Comparison of ENCODE assay signal across 27 cellular contexts in genomic region chr3:47409688-47410416, GRCh38.
"Had no signal": no experiment of that assay in that cellular context is flagged by ENCODE, and none has a peak within 500 bp of the region (broad histone marks: within the 10 kb centered on the region; RNA-seq: fewer than 3 reads in every experiment).

No MANE protein-coding gene starts in this region.

- H3K9me3 ChIP-seq: gastroesophageal sphincter, neutrophil, pancreas, psoas muscle, right atrium auricular region, spleen, thyroid gland had no signal

- H3K27me3 ChIP-seq: gastroesophageal sphincter, neutrophil, pancreas, right atrium auricular region, spleen, thyroid gland had no signal

- H3K4me3 Mint-ChIP-seq: activated T-cell treated with anti-CD3 and anti-CD28 coated beads, Interleukin-2, amount 50 U/mL, for 24 hours; activated T-helper 17 cell treated with anti-CD3 and anti-CD28 coated beads, Interleukin-2, amount 50 U/mL, for 72 hours; endodermal cell; memory B cell; natural killer cell treated with Interleukin-12 subunit alpha and Interleukin-12 subunit beta and Interleukin-15 and Interleukin-18, amount 100 ng/mL, for 72 hours; WTC11 had no signal

- H3K4me3 ChIP-seq: gastroesophageal sphincter, pancreas, psoas muscle, right atrium auricular region, spleen, thyroid gland had no signal

- H3K4me1 ChIP-seq: psoas muscle had no signal

- H3K4me1 Mint-ChIP-seq: activated T-helper 17 cell treated with anti-CD3 and anti-CD28 coated beads, Interleukin-2, amount 50 U/mL, for 72 hours; endodermal cell; WTC11 had no signal

- ATAC-seq: activated T-helper 17 cell treated with anti-CD3 and anti-CD28 coated beads, Interleukin-2, amount 50 U/mL, for 72 hours; gastroesophageal sphincter; natural killer cell treated with Interleukin-12 subunit alpha and Interleukin-12 subunit beta and Interleukin-15 and Interleukin-18, amount 100 ng/mL, for 72 hours; pancreas; psoas muscle; WTC11 had no signal

- H3K27me3 Mint-ChIP-seq: activated T-cell treated with anti-CD3 and anti-CD28 coated beads, Interleukin-2, amount 50 U/mL, for 24 hours; activated T-helper 17 cell treated with anti-CD3 and anti-CD28 coated beads, Interleukin-2, amount 50 U/mL, for 72 hours; memory B cell; natural killer cell treated with Interleukin-12 subunit alpha and Interleukin-12 subunit beta and Interleukin-15 and Interleukin-18, amount 100 ng/mL, for 72 hours had no signal

- H3K27ac ChIP-seq: epithelial cell of prostate, gastroesophageal sphincter, neutrophil, pancreas, psoas muscle, right atrium auricular region, spleen, thyroid gland had no signal

- H3K9me3 Mint-ChIP-seq: activated T-cell treated with anti-CD3 and anti-CD28 coated beads, Interleukin-2, amount 50 U/mL, for 24 hours; activated T-helper 17 cell treated with anti-CD3 and anti-CD28 coated beads, Interleukin-2, amount 50 U/mL, for 72 hours; endodermal cell; memory B cell; natural killer cell treated with Interleukin-12 subunit alpha and Interleukin-12 subunit beta and Interleukin-15 and Interleukin-18, amount 100 ng/mL, for 72 hours; WTC11 had no signal

- DNase-seq: activated CD4-positive, alpha-beta T cell treated with anti-CD3 and anti-CD28 coated beads, Interleukin-2, amount 50 U/mL, for 4 hours; activated CD8-positive, alpha-beta memory T cell treated with anti-CD3 and anti-CD28 coated beads for 24 hours; activated CD8-positive, alpha-beta memory T cell treated with anti-CD3 and anti-CD28 coated beads, Interleukin-2, amount 50 U/mL, for 4 hours; activated T-cell treated with anti-CD3 and anti-CD28 coated beads, Interleukin-2, amount 50 U/mL, for 24 hours; amygdala; cerebellar nuclear complex; cortex of kidney; endodermal cell; hypothalamus; psoas muscle; spleen; stimulated activated CD4-positive, alpha-beta T cell treated with anti-CD3 and anti-CD28 coated beads, Interleukin-4, amount 100 ng/mL, for 1 hour; stimulated activated naive CD4-positive, alpha-beta T cell treated with Interleukin-2 at 50 U/mL for 16 hours; substantia nigra; T1000; thyroid gland had no signal

- H3K27ac Mint-ChIP-seq: activated T-cell treated with anti-CD3 and anti-CD28 coated beads, Interleukin-2, amount 50 U/mL, for 24 hours; activated T-helper 17 cell treated with anti-CD3 and anti-CD28 coated beads, Interleukin-2, amount 50 U/mL, for 72 hours; endodermal cell; memory B cell; natural killer cell treated with Interleukin-12 subunit alpha and Interleukin-12 subunit beta and Interleukin-15 and Interleukin-18, amount 100 ng/mL, for 72 hours; WTC11 had no signal

- FAIRE-seq: bronchial epithelial cell, islet of Langerhans, pancreas had no signal
